ENCODE assay signal across 8 cellular contexts in genomic region chr20:33554914-33555420, GRCh38.
DNase-seq lines count a peak whose midpoint lies in the region; ATAC-seq and TF ChIP-seq lines count a peak whose summit lies in the region.

No MANE protein-coding gene starts in this region.

- peak; percentile 74 for ATAC-seq in GM21528 (IDR thresholded peaks at IDR 0.05; ENCODE audit: low FRiP score, unreplicated experiment)
- peak; percentile 99 for ATAC-seq in stimulated activated effector memory CD8-positive, alpha-beta T cell treated with anti-CD3 and anti-CD28 coated beads, Interleukin-12 subunit alpha, Interleukin-12 subunit beta, amount 100 ng/mL, for 72 hours

- peaks cover 10% of the 10 kb centered on the region; the same call in 1 of the 2 replicates for H3K4me1 ChIP-seq in HUES6 (ENCODE audit: control insufficient read depth, insufficient read depth, low read length)
- H3K4me1 ChIP-seq in OCI-LY1 (ENCODE audit: insufficient read depth, low read length, severe bottlenecking) = peaks cover 50% of the 10 kb centered on the region

- H3K36me3 ChIP-seq in HUES6 (ENCODE audit: control insufficient read depth, insufficient read depth, low read length) (no peaks in the 10 kb centered on the region), OCI-LY1 (ENCODE audit: insufficient read depth, low read length) (no peaks in the 10 kb centered on the region; the same call in 1 of the 2 replicates)

- no peak overlapping the region for H3K4me3 ChIP-seq in HUES6 (ENCODE audit: low read depth, low read length)
- H3K4me3 ChIP-seq in OCI-LY1 (ENCODE audit: low read depth, low read length, poor library complexity, severe bottlenecking) = peak overlapping the region; percentile 38

- no peak overlapping the region for H3K9ac ChIP-seq in HUES6 (ENCODE audit: low read length)
- H3K9ac ChIP-seq in OCI-LY1 (ENCODE audit: low read length) = peak overlapping the region; percentile 55

- peak overlapping the region; percentile 52 for H3K4me3 Mint-ChIP-seq in stimulated activated effector memory CD8-positive, alpha-beta T cell treated with anti-CD3 and anti-CD28 coated beads, Interleukin-12 subunit alpha, Interleukin-12 subunit beta, amount 100 ng/mL, for 72 hours

- TF ChIP-seq CTCF in GM10248 (IDR thresholded peaks at IDR 0.05; ENCODE audit: control extremely low read depth, extremely low read depth, low read depth, missing control alignments) (no peak), OCI-LY1 (IDR thresholded peaks at IDR 0.05; ENCODE audit: low read length) (no peak)

- H3F3A ChIP-seq in OCI-LY1 (ENCODE audit: insufficient read depth, low read length) = peaks cover 4% of the 10 kb centered on the region; the same call in 1 of the 2 replicates

- H3K27me3 ChIP-seq in HUES6 (ENCODE audit: control insufficient read depth, insufficient read depth, low read length) (no peaks in the 10 kb centered on the region), OCI-LY1 (ENCODE audit: insufficient read depth, low read length) (no peaks in the 10 kb centered on the region)

- POLR2A ChIA-PET in GM10248 (lab: Yijun Ruan, JAX) = interaction anchor here (0.7 kb wide), 4 partner anchors 12 to 558 kb away, joined by 3 read pairs; partner anchors contain the start of gene CBFA2T2

- no peaks in the 10 kb centered on the region for H4K20me1 ChIP-seq in OCI-LY1 (ENCODE audit: insufficient read depth, low read length)

- peak overlapping the region; percentile 36; the same call in 1 of the 2 replicates for H3K27ac ChIP-seq in HUES6 (ENCODE audit: low read depth, low read length)
- peak overlapping the region; percentile 98 for H3K27ac ChIP-seq in OCI-LY1 (ENCODE audit: low read depth, low read length, poor library complexity, severe bottlenecking)

- H3K9me3 Mint-ChIP-seq in stimulated activated effector memory CD8-positive, alpha-beta T cell treated with anti-CD3 and anti-CD28 coated beads, Interleukin-12 subunit alpha, Interleukin-12 subunit beta, amount 100 ng/mL, for 72 hours = no peaks in the 10 kb centered on the region

- H3K4me1 Mint-ChIP-seq in stimulated activated effector memory CD8-positive, alpha-beta T cell treated with anti-CD3 and anti-CD28 coated beads, Interleukin-12 subunit alpha, Interleukin-12 subunit beta, amount 100 ng/mL, for 72 hours = peaks cover 14% of the 10 kb centered on the region

- H2AFZ ChIP-seq in OCI-LY1 (ENCODE audit: low read length) = no peak overlapping the region

- peak overlapping the region; percentile 52 for H3K4me2 ChIP-seq in OCI-LY1 (ENCODE audit: low read length)

- H3K9me3 ChIP-seq in HUES6 (ENCODE audit: control insufficient read depth, insufficient read depth, low read depth, low read length) (no peaks in the 10 kb centered on the region), OCI-LY1 (ENCODE audit: low read length) (no peaks in the 10 kb centered on the region)

- no peaks in the 10 kb centered on the region for H3K9me2 ChIP-seq in OCI-LY1 (ENCODE audit: low read depth, low read length)

- DNase-seq in GM10248 (ENCODE audit: extremely low spot score) (peak; percentile 78), amniotic epithelial cell (ENCODE audit: low read depth) (peak; percentile 94), iPS-NIHi11 (ENCODE audit: low spot score) (peak; percentile 78), C1 segment of cervical spinal cord (lab: John Stamatoyannopoulos, UW) (no peak)
- no peak for DNase-seq in stimulated activated effector memory CD8-positive, alpha-beta T cell treated with anti-CD3 and anti-CD28 coated beads, Interleukin-12 subunit alpha, Interleukin-12 subunit beta, amount 100 ng/mL, for 72 hours (ENCODE audit: low spot score in 2 of 2)

- no peaks in the 10 kb centered on the region for H3K79me2 ChIP-seq in OCI-LY1 (ENCODE audit: insufficient read depth, low read length)

- peaks cover 12% of the 10 kb centered on the region for H3K36me3 Mint-ChIP-seq in stimulated activated effector memory CD8-positive, alpha-beta T cell treated with anti-CD3 and anti-CD28 coated beads, Interleukin-12 subunit alpha, Interleukin-12 subunit beta, amount 100 ng/mL, for 72 hours

- H3K27ac Mint-ChIP-seq in stimulated activated effector memory CD8-positive, alpha-beta T cell treated with anti-CD3 and anti-CD28 coated beads, Interleukin-12 subunit alpha, Interleukin-12 subunit beta, amount 100 ng/mL, for 72 hours = peak overlapping the region; percentile 92

- CTCF ChIA-PET in GM10248 (lab: Yijun Ruan, JAX) = interaction anchor here (1.2 to 1.3 kb wide), 3 partner anchors 11 to 33 kb away, joined by 3 read pairs; no protein-coding TSS in a partner anchor

Comparison
In these comparisons a context has a peak if more than half of its experiments do, and no peak if none do; other contexts are left out.
1. DNase-seq: peak in GM10248 (single experiment), amniotic epithelial cell (single experiment) and iPS-NIHi11 (single experiment); none in stimulated activated effector memory CD8-positive, alpha-beta T cell treated with anti-CD3 and anti-CD28 coated beads, Interleukin-12 subunit alpha, Interleukin-12 subunit beta, amount 100 ng/mL, for 72 hours (0 of 2) and C1 segment of cervical spinal cord (0 of 14).